Comparison of ENCODE assay signal across 13 cellular contexts in genomic region chr11:1880746-1881441, GRCh38. TPM values are rescaled to one million over a fixed set of nuclear protein-coding genes. Genes with fewer than 3 reads are reported as not detected.
DNase-seq lines count a peak whose midpoint lies in the region; ATAC-seq and TF ChIP-seq lines count a peak whose summit lies in the region.
"Had no signal": no experiment of that assay in that cellular context is flagged by ENCODE, and none has a peak within 500 bp of the region (broad histone marks: within the 10 kb centered on the region; RNA-seq: fewer than 3 reads in every experiment).

No MANE protein-coding gene starts in this region.

- H3K4me1 ChIP-seq in mesodermal cell (ENCODE audit: control insufficient read depth, insufficient read depth, low read length, poor library complexity, severe bottlenecking) (peaks cover 33% of the 10 kb centered on the region), stomach smooth muscle (ENCODE audit: control insufficient read depth, insufficient read depth, low read length) (peaks cover 52% of the 10 kb centered on the region)

- no peak overlapping the region for H3K4me3 Mint-ChIP-seq in activated CD4-positive, alpha-beta T cell treated with anti-CD3 and anti-CD28 coated beads for 36 hours
- no peak overlapping the region for H3K4me3 Mint-ChIP-seq in activated CD8-positive, alpha-beta T cell treated with anti-CD3 and anti-CD28 coated beads for 36 hours

- TF ChIP-seq CTCF in activated CD8-positive, alpha-beta T cell treated with anti-CD3 and anti-CD28 coated beads for 36 hours (IDR thresholded peaks at IDR 0.05) = no peak

- H3K36me3 ChIP-seq in mesodermal cell (ENCODE audit: control insufficient read depth, insufficient read depth, low read length) (no peaks in the 10 kb centered on the region), stomach smooth muscle (ENCODE audit: control insufficient read depth in 2 of 2, insufficient read depth in 2 of 2, low read length in 2 of 2) (peaks cover 2 to 11% of the 10 kb centered on the region in 2 donors)
- H3K36me3 ChIP-seq: SJSA1 had no signal

- 82 to 90% methylated on average over 6 to 7 of the region's 9 CpGs for WGBS in mesodermal cell (ENCODE audit: insufficient coverage in 2 of 2), 2 experiments

- no peaks in the 10 kb centered on the region for H3K27me3 Mint-ChIP-seq in activated CD4-positive, alpha-beta T cell treated with anti-CD3 and anti-CD28 coated beads for 36 hours
- H3K27me3 Mint-ChIP-seq in activated CD8-positive, alpha-beta T cell treated with anti-CD3 and anti-CD28 coated beads for 36 hours = no peaks in the 10 kb centered on the region

- H3K9me3 ChIP-seq in mesodermal cell (ENCODE audit: control insufficient read depth, low read length) (no peaks in the 10 kb centered on the region), stomach smooth muscle (ENCODE audit: control insufficient read depth in 2 of 2, low read length in 2 of 2) (no peaks in the 10 kb centered on the region)
- H3K9me3 ChIP-seq: SJSA1 had no signal

- no peak for TF ChIP-seq POLR2A in erythroblast (IDR thresholded peaks at IDR 0.05; ENCODE audit: low read length)

- peaks cover 9% of the 10 kb centered on the region for H3K4me1 Mint-ChIP-seq in activated CD4-positive, alpha-beta T cell treated with anti-CD3 and anti-CD28 coated beads for 36 hours
- peaks cover 12% of the 10 kb centered on the region for H3K4me1 Mint-ChIP-seq in activated CD8-positive, alpha-beta T cell treated with anti-CD3 and anti-CD28 coated beads for 36 hours (ENCODE audit: low read depth)

- H3K27me3 ChIP-seq in stomach smooth muscle (ENCODE audit: control insufficient read depth in 1 of 2, insufficient read depth in 2 of 2, low read length in 2 of 2) = peaks cover 0 to 2% of the 10 kb centered on the region in 2 donors
- H3K27me3 ChIP-seq: SJSA1 had no signal

- peak overlapping the region; percentile 49 for H3K27ac ChIP-seq in mesodermal cell (ENCODE audit: low read depth, low read length, severe bottlenecking)
- H3K27ac ChIP-seq in stomach smooth muscle (ENCODE audit: low read length) = peak overlapping the region; percentile 62
- H3K27ac ChIP-seq: SJSA1 had no signal

- H3K4me3 ChIP-seq in mesodermal cell (ENCODE audit: extremely low read depth, insufficient read depth, low read length, poor library complexity, severe bottlenecking) (no peak overlapping the region), stomach smooth muscle (ENCODE audit: low read length in 2 of 2) (peak overlapping the region in 1 of 2 donors; percentile 22)
- H3K4me3 ChIP-seq: SJSA1 had no signal

- POLR2A ChIA-PET in activated CD4-positive, alpha-beta T cell treated with anti-CD3 and anti-CD28 coated beads for 36 hours (lab: Charles Lee) = interaction anchor here (0.6 to 0.7 kb wide), 2 partner anchors 104 to 274 kb away, joined by 3 read pairs; no protein-coding TSS in a partner anchor
- POLR2A ChIA-PET in activated CD8-positive, alpha-beta T cell treated with anti-CD3 and anti-CD28 coated beads for 36 hours (lab: Charles Lee) = interaction anchor here (1.0 kb wide), 1 partner anchor 9 kb away, joined by 3 read pairs; no protein-coding TSS in a partner anchor

- DNase-seq in activated CD4-positive, alpha-beta T cell treated with anti-CD3 and anti-CD28 coated beads for 36 hours = peak; percentile 14
- no peak for DNase-seq in activated CD4-positive, alpha-beta T cell treated with anti-CD3 and anti-CD28 coated beads, Interleukin-2, amount 50 U/mL, for 1 hour
- peak; percentile 3 for DNase-seq in activated CD8-positive, alpha-beta T cell treated with anti-CD3 and anti-CD28 coated beads for 36 hours
- no peak for DNase-seq in DMS114 treated with DMSO at 0.1 percent for 48 hours (lab: John Stamatoyannopoulos, UW; ENCODE audit: unreplicated experiment)
- DNase-seq in erythroblast (lab: John Stamatoyannopoulos, UW) = no peak
- DNase-seq: central memory CD4-positive, alpha-beta T cell; GF-D8; NCI-H2107 had no signal

- intact Hi-C loops in activated CD4-positive, alpha-beta T cell treated with anti-CD3 and anti-CD28 coated beads for 36 hours (cut with DNase I, micrococcal nuclease) = loop anchor here (5.0 kb wide), 2 partner anchors 36 to 44 kb away; partner anchors contain the start of genes TNNT3 (in 2 of the 2) and TNNI2 (in 1 of the 2)
- intact Hi-C loops in activated CD8-positive, alpha-beta T cell treated with anti-CD3 and anti-CD28 coated beads for 36 hours (cut with micrococcal nuclease) = loop anchor here (5.0 to 10.0 kb wide), 3 partner anchors 36 to 274 kb away; partner anchors contain the start of genes TNNI2 and TNNT3

- H3K9me3 Mint-ChIP-seq in activated CD4-positive, alpha-beta T cell treated with anti-CD3 and anti-CD28 coated beads for 36 hours (ENCODE audit: low read depth) = no peaks in the 10 kb centered on the region
- no peaks in the 10 kb centered on the region for H3K9me3 Mint-ChIP-seq in activated CD8-positive, alpha-beta T cell treated with anti-CD3 and anti-CD28 coated beads for 36 hours

- H3K27ac Mint-ChIP-seq in activated CD4-positive, alpha-beta T cell treated with anti-CD3 and anti-CD28 coated beads for 36 hours = no peak overlapping the region
- H3K27ac Mint-ChIP-seq in activated CD8-positive, alpha-beta T cell treated with anti-CD3 and anti-CD28 coated beads for 36 hours = no peak overlapping the region

- H3K36me3 Mint-ChIP-seq in activated CD4-positive, alpha-beta T cell treated with anti-CD3 and anti-CD28 coated beads for 36 hours (ENCODE audit: low read depth) = no peaks in the 10 kb centered on the region
- no peaks in the 10 kb centered on the region for H3K36me3 Mint-ChIP-seq in activated CD8-positive, alpha-beta T cell treated with anti-CD3 and anti-CD28 coated beads for 36 hours (ENCODE audit: low read depth)

- no peak for ATAC-seq in activated CD4-positive, alpha-beta T cell treated with anti-CD3 and anti-CD28 coated beads for 36 hours
- no peak for ATAC-seq in activated CD8-positive, alpha-beta T cell treated with anti-CD3 and anti-CD28 coated beads for 36 hours
- no peak for ATAC-seq in GM21367 (IDR thresholded peaks at IDR 0.05; ENCODE audit: unreplicated experiment)

- peak overlapping the region in 1 of 2 donors; percentile 32 for H3K9ac ChIP-seq in stomach smooth muscle (ENCODE audit: low read length in 2 of 2)

- CTCF ChIA-PET in activated CD4-positive, alpha-beta T cell treated with anti-CD3 and anti-CD28 coated beads for 36 hours (lab: Charles Lee) = interaction anchor here (0.6 to 3.2 kb wide), 6 partner anchors 11 to 354 kb away, joined by 3 to 13 read pairs (median 6); partner anchors contain the start of genes PRR33 and SYT8
- CTCF ChIA-PET in activated CD8-positive, alpha-beta T cell treated with anti-CD3 and anti-CD28 coated beads for 36 hours (lab: Charles Lee) = interaction anchor here (1.2 to 3.9 kb wide), 8 partner anchors 11 to 306 kb away, joined by 3 to 34 read pairs (median 12); partner anchors contain the start of gene LSP1

RNA-seq across cellular contexts. Expression of gene PRR33, which starts 10.8 kb away (rescaled TPM):
- total RNA-seq in activated CD4-positive, alpha-beta T cell treated with anti-CD3 and anti-CD28 coated beads for 36 hours = under 1 TPM; 0.07 to 0.09 TPM
- under 1 TPM; 0.16 to 0.20 TPM for total RNA-seq in activated CD8-positive, alpha-beta T cell treated with anti-CD3 and anti-CD28 coated beads for 36 hours
- not detected for polyA plus RNA-seq in mesodermal cell (2013, experiment 1 of 2)
- polyA plus RNA-seq in mesodermal cell (2013, experiment 2 of 2) = not detected
- total RNA-seq: A673, SJSA1 had no signal

RNA-seq across cellular contexts. Expression of gene LSP1, which starts 28.0 kb away (rescaled TPM):
- 100 to 1,000 TPM; 193 to 227 TPM for total RNA-seq in activated CD4-positive, alpha-beta T cell treated with anti-CD3 and anti-CD28 coated beads for 36 hours
- 100 to 1,000 TPM; 247 to 251 TPM for total RNA-seq in activated CD8-positive, alpha-beta T cell treated with anti-CD3 and anti-CD28 coated beads for 36 hours
- 2.7 TPM for polyA plus RNA-seq in mesodermal cell (2013, experiment 1 of 2)
- 2.7 TPM for polyA plus RNA-seq in mesodermal cell (2013, experiment 2 of 2)
- total RNA-seq: A673 had no signal

RNA-seq across cellular contexts. Expression of gene TNNT3, which starts 38.6 kb away (rescaled TPM):
- 1 to 10 TPM; 2.1 TPM for total RNA-seq in activated CD4-positive, alpha-beta T cell treated with anti-CD3 and anti-CD28 coated beads for 36 hours
- 1 to 10 TPM; 4.9 to 5.4 TPM for total RNA-seq in activated CD8-positive, alpha-beta T cell treated with anti-CD3 and anti-CD28 coated beads for 36 hours
- polyA plus RNA-seq in mesodermal cell (2013, experiment 1 of 2) = 1.1 TPM
- 0.66 TPM for polyA plus RNA-seq in mesodermal cell (2013, experiment 2 of 2)
- total RNA-seq: A673 had no signal

RNA-seq across cellular contexts. Expression of gene TNNI2, which starts 42.1 kb away (rescaled TPM):
- total RNA-seq in activated CD4-positive, alpha-beta T cell treated with anti-CD3 and anti-CD28 coated beads for 36 hours = not detected
- under 1 TPM in 1 of 2 experiments, not detected in 1; 0.92 TPM for total RNA-seq in activated CD8-positive, alpha-beta T cell treated with anti-CD3 and anti-CD28 coated beads for 36 hours
- 0.66 TPM for polyA plus RNA-seq in mesodermal cell (2013, experiment 1 of 2)
- not detected for polyA plus RNA-seq in mesodermal cell (2013, experiment 2 of 2)
- total RNA-seq: A673, SJSA1 had no signal

RNA-seq across cellular contexts. Expression of gene SYT8, which starts 46.1 kb away (rescaled TPM):
- not detected for total RNA-seq in activated CD4-positive, alpha-beta T cell treated with anti-CD3 and anti-CD28 coated beads for 36 hours
- not detected for total RNA-seq in activated CD8-positive, alpha-beta T cell treated with anti-CD3 and anti-CD28 coated beads for 36 hours
- not detected for polyA plus RNA-seq in mesodermal cell (2013, experiment 1 of 2)
- not detected for polyA plus RNA-seq in mesodermal cell (2013, experiment 2 of 2)
- total RNA-seq: A673, SJSA1 had no signal

Comparison
In these comparisons a context has a peak if more than half of its experiments do, and no peak if none do; other contexts are left out.
1. DNase-seq: peak in activated CD4-positive, alpha-beta T cell treated with anti-CD3 and anti-CD28 coated beads for 36 hours (single experiment) and activated CD8-positive, alpha-beta T cell treated with anti-CD3 and anti-CD28 coated beads for 36 hours (single experiment); none in activated CD4-positive, alpha-beta T cell treated with anti-CD3 and anti-CD28 coated beads, Interleukin-2, amount 50 U/mL, for 1 hour (single experiment), DMS114 treated with DMSO at 0.1 percent for 48 hours (single experiment) and erythroblast (0 of 2).